Comparison of ENCODE assay signal across 18 cellular contexts in the genomic region with DNA sequence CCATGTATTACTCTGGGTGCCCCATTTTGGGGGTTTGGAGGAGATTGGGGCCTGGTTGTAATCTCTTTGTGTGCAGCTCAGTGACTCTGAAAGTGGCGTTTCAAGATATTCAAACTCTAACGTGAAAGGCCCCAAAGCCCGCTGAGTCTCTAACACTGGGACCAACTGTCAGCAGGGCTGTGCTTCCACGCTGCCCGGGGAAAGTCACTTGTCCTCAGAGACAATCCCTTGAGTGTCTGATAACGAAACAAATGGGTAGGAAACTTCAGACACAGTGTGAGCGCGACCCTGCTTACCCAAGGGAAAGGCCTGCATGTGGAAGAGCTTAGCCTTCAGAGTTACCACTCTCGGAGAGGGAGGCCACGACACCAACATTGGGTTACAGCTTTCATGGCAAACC. TPM values are rescaled to one million over a fixed set of nuclear protein-coding genes. Genes with fewer than 3 reads are reported as not detected.
DNase-seq lines count a peak whose midpoint lies in the region; ATAC-seq and TF ChIP-seq lines count a peak whose summit lies in the region.
"Had no signal": no experiment of that assay in that cellular context is flagged by ENCODE, and none has a peak within 500 bp of the region (broad histone marks: within the 10 kb centered on the region; RNA-seq: fewer than 3 reads in every experiment).

No MANE protein-coding gene starts in this region.

- H3K27ac ChIP-seq in effector memory CD4-positive, alpha-beta T cell (ENCODE audit: insufficient read depth, low read length, poor library complexity, severe bottlenecking), result peak overlapping the region; percentile 86
- H3K27ac ChIP-seq in stomach (peak overlapping the region in 3 of 5 donors; percentile 29 to 43 (median 34)), tibial artery (no peak overlapping the region)
- H3K27ac ChIP-seq: sigmoid colon had no signal

- TF ChIP-seq EP300 in stomach (IDR thresholded peaks at IDR 0.05), result no peak

- TF ChIP-seq POLR2A in stomach (IDR thresholded peaks at IDR 0.05), result no peak

- H3K9me3 ChIP-seq in effector memory CD4-positive, alpha-beta T cell (ENCODE audit: control insufficient read depth, low read length), result no peaks in the 10 kb centered on the region
- H3K9me3 ChIP-seq in stomach (peaks cover 0 to 9% (median 2%) of the 10 kb centered on the region in 4 donors), tibial artery (no peaks in the 10 kb centered on the region)

- peak; percentile 77 for DNase-seq in activated effector memory CD4-positive, alpha-beta T cell treated with anti-CD3 and anti-CD28 coated beads, Interleukin-2, amount 50 U/mL, for 16 hours
- DNase-seq in activated effector memory CD4-positive, alpha-beta T cell treated with Interleukin-2 at 50 U/mL for 16 hours, result no peak
- DNase-seq in activated CD4-positive, alpha-beta memory T cell treated with anti-CD3 and anti-CD28 coated beads, Interleukin-2, amount 10 ng/mL, durations not matched to agents 7 days and 5 days, result peak; percentile 48
- DNase-seq in effector memory CD4-positive, alpha-beta T cell, result no peak
- DNase-seq in stomach (no peak), SKM-1 (lab: John Stamatoyannopoulos, UW; ENCODE audit: unreplicated experiment) (no peak), tibial artery (no peak)
- DNase-seq: DMS153, HCEC 1CT, NCI-H1105 treated with DMSO at 0.1 percent for 48 hours, NCI-H510A, substantia nigra had no signal

- no peak for ATAC-seq in GM18873 (IDR thresholded peaks at IDR 0.05; ENCODE audit: low FRiP score, unreplicated experiment)

- CTCF ChIA-PET in activated CD4-positive, alpha-beta memory T cell treated with anti-CD3 and anti-CD28 coated beads, Interleukin-2, amount 10 ng/mL, durations not matched to agents 7 days and 5 days (lab: Charles Lee), result interaction anchor here (1.2 to 4.8 kb wide), 9 partner anchors 12 to 146 kb away, joined by 3 to 51 read pairs (median 6); no protein-coding TSS in a partner anchor

- H3K27ac Mint-ChIP-seq in activated CD4-positive, alpha-beta memory T cell treated with anti-CD3 and anti-CD28 coated beads, Interleukin-2, amount 10 ng/mL, durations not matched to agents 7 days and 5 days, result peak overlapping the region; percentile 92
- H3K27ac Mint-ChIP-seq: dendritic cell treated with granulocyte-macrophage colony-stimulating factor and Interleukin-4, amounts not matched to agents 40 ng/mL and 50 ng/mL, for 4 days had no signal

- peaks cover 21% of the 10 kb centered on the region for H3K36me3 ChIP-seq in effector memory CD4-positive, alpha-beta T cell (ENCODE audit: control insufficient read depth, insufficient read depth, low read length)
- no peaks in the 10 kb centered on the region for H3K36me3 ChIP-seq in stomach
- H3K36me3 ChIP-seq in tibial artery, result no peaks in the 10 kb centered on the region
- H3K36me3 ChIP-seq: sigmoid colon had no signal

- peak overlapping the region; percentile 95 for H3K4me3 Mint-ChIP-seq in activated CD4-positive, alpha-beta memory T cell treated with anti-CD3 and anti-CD28 coated beads, Interleukin-2, amount 10 ng/mL, durations not matched to agents 7 days and 5 days
- H3K4me3 Mint-ChIP-seq: dendritic cell treated with granulocyte-macrophage colony-stimulating factor and Interleukin-4, amounts not matched to agents 40 ng/mL and 50 ng/mL, for 4 days had no signal

- peaks cover 9% of the 10 kb centered on the region for H3K9me3 Mint-ChIP-seq in activated CD4-positive, alpha-beta memory T cell treated with anti-CD3 and anti-CD28 coated beads, Interleukin-2, amount 10 ng/mL, durations not matched to agents 7 days and 5 days
- H3K9me3 Mint-ChIP-seq: dendritic cell treated with granulocyte-macrophage colony-stimulating factor and Interleukin-4, amounts not matched to agents 40 ng/mL and 50 ng/mL, for 4 days had no signal

- H3K4me3 ChIP-seq in effector memory CD4-positive, alpha-beta T cell (ENCODE audit: insufficient read depth, low read depth, low read length, poor library complexity, severe bottlenecking), result peak overlapping the region; percentile 55
- H3K4me3 ChIP-seq in stomach (peak overlapping the region in 1 of 4 donors; percentile 15), tibial artery (no peak overlapping the region)
- H3K4me3 ChIP-seq: lung, sigmoid colon had no signal

- H3K4me1 Mint-ChIP-seq in activated CD4-positive, alpha-beta memory T cell treated with anti-CD3 and anti-CD28 coated beads, Interleukin-2, amount 10 ng/mL, durations not matched to agents 7 days and 5 days, result peaks cover 56% of the 10 kb centered on the region

- TF ChIP-seq CTCF in stomach (IDR thresholded peaks at IDR 0.05) (no peak), tibial artery (IDR thresholded peaks at IDR 0.05) (no peak)

- no peaks in the 10 kb centered on the region for H3K27me3 ChIP-seq in effector memory CD4-positive, alpha-beta T cell (replicated peaks; ENCODE audit: control insufficient read depth, insufficient read depth, low read length, poor library complexity, severe bottlenecking)
- H3K27me3 ChIP-seq in stomach (peaks cover 0 to 19% (median 0%) of the 10 kb centered on the region in 3 donors), tibial artery (peaks cover 0 to 6% of the 10 kb centered on the region in 2 donors)

- 80 to 83% (median 82%) methylated on average over 10 of the region's 10 CpGs for WGBS in stomach, 5 donors

- H3K36me3 Mint-ChIP-seq in activated CD4-positive, alpha-beta memory T cell treated with anti-CD3 and anti-CD28 coated beads, Interleukin-2, amount 10 ng/mL, durations not matched to agents 7 days and 5 days (ENCODE audit: low read depth), result peaks cover 55% of the 10 kb centered on the region

- no peaks in the 10 kb centered on the region for H3K27me3 Mint-ChIP-seq in activated CD4-positive, alpha-beta memory T cell treated with anti-CD3 and anti-CD28 coated beads, Interleukin-2, amount 10 ng/mL, durations not matched to agents 7 days and 5 days
- H3K27me3 Mint-ChIP-seq: dendritic cell treated with granulocyte-macrophage colony-stimulating factor and Interleukin-4, amounts not matched to agents 40 ng/mL and 50 ng/mL, for 4 days had no signal

- POLR2A ChIA-PET in activated CD4-positive, alpha-beta memory T cell treated with anti-CD3 and anti-CD28 coated beads, Interleukin-2, amount 10 ng/mL, durations not matched to agents 7 days and 5 days (lab: Charles Lee), result interaction anchor here (0.7 to 12.6 kb wide), 28 partner anchors 12 to 1488 kb away, joined by 3 to 431 read pairs (median 4); a partner anchor contains a TSS

- intact Hi-C loops in stomach (cut with DNase I; ENCODE audit: low total_unique reads), result loop anchor here (10.0 kb wide), 1 partner anchor 50 kb away; a partner anchor contains a TSS
- intact Hi-C loops in tibial artery (cut with DNase I; ENCODE audit: low total_unique reads), result no loop called here

- peaks cover 47% of the 10 kb centered on the region for H3K4me1 ChIP-seq in effector memory CD4-positive, alpha-beta T cell (ENCODE audit: control insufficient read depth, insufficient read depth, low read length, poor library complexity, severe bottlenecking)
- H3K4me1 ChIP-seq in stomach (peaks cover 0 to 4% (median 1%) of the 10 kb centered on the region in 4 donors), tibial artery (no peaks in the 10 kb centered on the region)
- H3K4me1 ChIP-seq: sigmoid colon had no signal

RNA-seq across cellular contexts. Expression of a gene that starts 0.8 kb away (rescaled TPM):
- total RNA-seq in activated CD4-positive, alpha-beta memory T cell treated with anti-CD3 and anti-CD28 coated beads, Interleukin-2, amount 10 ng/mL, durations not matched to agents 7 days and 5 days, result 10 to 100 TPM; 67.8 to 70.6 TPM
- total RNA-seq in stomach, result 1 to 10 TPM in 2 of 5 donors, under 1 TPM in 2, not detected in 1; 0.29 to 4.6 (median 1.2) TPM
- under 1 TPM; 0.18 to 0.31 (median 0.25) TPM for polyA plus RNA-seq in stomach
- total RNA-seq: RPMI7951, sigmoid colon had no signal
- polyA plus RNA-seq: AG04450 had no signal

RNA-seq across cellular contexts. Expression of a gene that starts 8.7 kb away (rescaled TPM):
- total RNA-seq in activated CD4-positive, alpha-beta memory T cell treated with anti-CD3 and anti-CD28 coated beads, Interleukin-2, amount 10 ng/mL, durations not matched to agents 7 days and 5 days, result 10 to 100 TPM; 24.6 to 24.8 TPM
- 10 to 100 TPM in 2 of 5 donors, 1 to 10 TPM in 1, under 1 TPM in 1, not detected in 1; 0.45 to 37.9 (median 9.7) TPM for total RNA-seq in stomach
- polyA plus RNA-seq in stomach, result 1 to 10 TPM; 1.8 to 3.9 (median 3.7) TPM
- total RNA-seq: RPMI7951 had no signal
- polyA plus RNA-seq: AG04450 had no signal

RNA-seq across cellular contexts. Expression of a gene that starts 38.2 kb away (rescaled TPM):
- total RNA-seq in activated CD4-positive, alpha-beta memory T cell treated with anti-CD3 and anti-CD28 coated beads, Interleukin-2, amount 10 ng/mL, durations not matched to agents 7 days and 5 days, result not detected
- total RNA-seq in stomach, result 1,000 to 10,000 TPM in 1 of 5 donors, 100 to 1,000 TPM in 1, 10 to 100 TPM in 2, not detected in 1; 62.4 to 1,697 (median 407) TPM
- over 10,000 TPM in 1 of 3 donors, 1,000 to 10,000 TPM in 1, 100 to 1,000 TPM in 1; 385 to 10,944 (median 1,930) TPM for polyA plus RNA-seq in stomach
- total RNA-seq: RPMI7951 had no signal
- polyA plus RNA-seq: AG04450 had no signal

RNA-seq across cellular contexts. Expression of a gene that starts 53.7 kb away (rescaled TPM):
- not detected for total RNA-seq in activated CD4-positive, alpha-beta memory T cell treated with anti-CD3 and anti-CD28 coated beads, Interleukin-2, amount 10 ng/mL, durations not matched to agents 7 days and 5 days
- 1,000 to 10,000 TPM in 3 of 5 donors, 100 to 1,000 TPM in 1, 1 to 10 TPM in 1; 2.3 to 2,979 (median 1,039) TPM for total RNA-seq in stomach
- polyA plus RNA-seq in stomach, result 1,000 to 10,000 TPM in 2 of 3 donors, 100 to 1,000 TPM in 1; 154 to 2,390 (median 1,084) TPM
- total RNA-seq: lung, RPMI7951, sigmoid colon had no signal
- polyA plus RNA-seq: AG04450, lung had no signal

Comparison
In these comparisons a context has a peak if more than half of its experiments do, and no peak if none do; other contexts are left out.
1. DNase-seq: peak in activated effector memory CD4-positive, alpha-beta T cell treated with anti-CD3 and anti-CD28 coated beads, Interleukin-2, amount 50 U/mL, for 16 hours (single experiment) and activated CD4-positive, alpha-beta memory T cell treated with anti-CD3 and anti-CD28 coated beads, Interleukin-2, amount 10 ng/mL, durations not matched to agents 7 days and 5 days (single experiment); none in activated effector memory CD4-positive, alpha-beta T cell treated with Interleukin-2 at 50 U/mL for 16 hours (single experiment), effector memory CD4-positive, alpha-beta T cell (0 of 3), stomach (single experiment), SKM-1 (single experiment) and tibial artery (0 of 2).
2. H3K27ac ChIP-seq: peak in effector memory CD4-positive, alpha-beta T cell (single experiment) and stomach (3 of 5); none in tibial artery (0 of 2).
3. RNA of a gene that starts 0.8 kb away (total RNA-seq): 67.8 to 70.6 TPM in activated CD4-positive, alpha-beta memory T cell treated with anti-CD3 and anti-CD28 coated beads, Interleukin-2, amount 10 ng/mL, durations not matched to agents 7 days and 5 days; 0.29 to 4.6 TPM in stomach; every median in the first group is over 10 times any median in the second.